Comparison of ENCODE assay signal across 1 cellular context in the genomic region with DNA sequence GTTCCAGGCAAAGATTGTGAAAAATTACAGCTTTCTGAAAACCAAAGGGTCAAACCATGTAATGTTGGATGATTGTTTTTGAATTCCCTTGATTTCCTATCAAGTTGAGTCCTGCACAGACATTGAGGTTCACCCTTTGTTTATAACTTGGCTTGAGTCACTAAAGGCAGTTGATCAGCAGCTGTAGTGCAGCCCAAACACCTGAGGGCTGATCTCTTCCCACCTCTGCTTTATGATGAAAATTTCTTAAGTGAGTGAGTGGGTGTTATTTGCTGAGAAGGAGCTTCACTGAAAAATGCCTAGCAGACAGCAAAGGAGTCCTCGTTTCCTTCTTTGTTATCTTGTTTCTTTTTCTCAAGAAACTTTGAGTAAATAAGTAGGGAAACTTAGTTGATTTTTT.
TF ChIP-seq lines count a peak whose summit lies in the region.

No MANE protein-coding gene starts in this region.

TF ChIP-seq in endothelial cell of umbilical vein, 7 proteins besides CTCF, POLR2A, EP300 and RAD21:
- TF ChIP-seq POLR2AphosphoS5 (IDR thresholded peaks at IDR 0.05; ENCODE audit: insufficient read depth, low read depth, low read length) (no peak), GATA2 (IDR thresholded peaks at IDR 0.05; ENCODE audit: insufficient read depth, insufficient read length, low read depth, low read length) (no peak), MYC (IDR thresholded peaks at IDR 0.05; ENCODE audit: low read depth, low read length) (no peak), JUN (IDR thresholded peaks at IDR 0.05; ENCODE audit: borderline replicate concordance, insufficient read depth, insufficient read length, low read depth) (no peak), FOS (IDR thresholded peaks at IDR 0.05; ENCODE audit: borderline replicate concordance, insufficient read depth, low read length) (no peak), EZH2 (IDR thresholded peaks at IDR 0.05; ENCODE audit: borderline replicate concordance, low read depth, low read length, severe bottlenecking) (no peak)
- TF ChIP-seq, protein P1, sequence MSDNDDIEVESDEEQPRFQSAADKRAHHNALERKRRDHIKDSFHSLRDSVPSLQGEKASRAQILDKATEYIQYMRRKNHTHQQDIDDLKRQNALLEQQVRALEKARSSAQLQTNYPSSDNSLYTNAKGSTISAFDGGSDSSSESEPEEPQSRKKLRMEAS (IDR thresholded peaks at IDR 0.05; ENCODE audit: insufficient read depth, insufficient read length) = no peak
TF ChIP-seq in endothelial cell of umbilical vein: peak in this region for 0.
